In the genomic region with DNA sequence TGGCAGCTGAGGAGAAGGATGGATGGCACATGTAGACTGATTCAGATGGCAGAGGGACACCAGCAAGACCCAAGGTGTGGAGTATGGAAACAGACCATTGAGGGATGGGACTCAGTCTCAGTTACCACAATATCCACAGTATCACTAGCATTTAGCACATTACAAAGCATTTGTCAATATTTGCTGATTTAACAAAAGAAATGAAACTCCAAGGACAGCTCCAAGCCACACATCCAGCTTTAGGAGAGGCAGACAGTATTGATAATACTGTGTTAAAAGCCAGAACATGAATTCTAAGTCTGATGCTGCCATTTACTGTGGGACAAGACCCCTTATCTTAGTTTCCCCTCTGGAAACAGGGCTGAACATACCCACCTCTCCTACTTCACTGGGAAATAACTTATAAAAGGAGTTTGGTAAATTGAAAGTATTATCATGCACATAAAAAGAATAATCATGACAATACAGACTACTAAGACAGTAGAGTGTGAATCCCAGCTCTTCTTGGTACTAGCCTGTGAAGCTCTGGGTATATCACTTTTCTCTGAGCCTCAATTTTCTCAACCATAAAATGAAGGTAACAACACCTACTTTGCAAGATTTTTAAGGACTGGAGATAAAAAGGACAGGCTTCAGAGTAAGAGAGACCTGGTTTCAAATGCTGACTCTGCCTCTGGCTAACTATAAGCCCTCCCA, we compare ENCODE assay signal across 7 cellular contexts. TPM values are rescaled to one million over a fixed set of nuclear protein-coding genes. Genes with fewer than 3 reads are reported as not detected.
DNase-seq lines count a peak whose midpoint lies in the region; ATAC-seq and TF ChIP-seq lines count a peak whose summit lies in the region.

No MANE protein-coding gene starts in this region.

- peak in 1 of 4 donors; percentile 31 for TF ChIP-seq POLR2A in stomach (IDR thresholded peaks at IDR 0.05)

- H3K4me3 ChIP-seq in KMS-11 (IDR thresholded peaks at IDR 0.05; ENCODE audit: insufficient read depth, low read depth, low read length) (no peak overlapping the region), iPS-20b (ENCODE audit: low read length) (no peak overlapping the region), stomach (no peak overlapping the region)

- H4K20me1 ChIP-seq in KMS-11 (ENCODE audit: insufficient read depth) = no peaks in the 10 kb centered on the region

- H3K4me2 ChIP-seq in KMS-11 = peak overlapping the region; percentile 64

- DNase-seq in stomach = no peak
- no peak for DNase-seq in cerebellum (ENCODE audit: low spot score)
- DNase-seq in HT-29 (ENCODE audit: low spot score) = no peak

- H3K4me1 ChIP-seq in KMS-11 (ENCODE audit: low read depth, poor library complexity, severe bottlenecking) (peaks cover 98% of the 10 kb centered on the region), iPS-20b (ENCODE audit: insufficient read depth, low read length) (peaks cover 49% of the 10 kb centered on the region), stomach (peaks cover 67 to 99% (median 96%) of the 10 kb centered on the region in 4 donors)

- H3K9me3 ChIP-seq in iPS-20b (ENCODE audit: insufficient read depth, low read depth, low read length) (no peaks in the 10 kb centered on the region), stomach (no peaks in the 10 kb centered on the region)

- H3K36me3 ChIP-seq in KMS-11 (ENCODE audit: insufficient read depth) = peaks cover 3% of the 10 kb centered on the region; the same call in 1 of the 2 replicates
- peaks cover 67% of the 10 kb centered on the region for H3K36me3 ChIP-seq in iPS-20b (ENCODE audit: insufficient read depth, low read depth, low read length)
- H3K36me3 ChIP-seq in stomach = peaks cover 18 to 60% (median 45%) of the 10 kb centered on the region in 4 donors

- peaks cover 68% of the 10 kb centered on the region for H3K79me2 ChIP-seq in KMS-11 (ENCODE audit: insufficient read depth, low read depth)

- ATAC-seq in GM18868 (IDR thresholded peaks at IDR 0.05; ENCODE audit: unreplicated experiment) = no peak

- no peak for TF ChIP-seq EP300 in stomach (IDR thresholded peaks at IDR 0.05)

- no peak overlapping the region for H2AFZ ChIP-seq in KMS-11 (ENCODE audit: low read depth)

- H3K9ac ChIP-seq in KMS-11 = no peak overlapping the region
- peak overlapping the region; percentile 40; the same call in 1 of the 2 replicates for H3K9ac ChIP-seq in iPS-20b (ENCODE audit: low read depth, low read length)

- H3K27ac ChIP-seq in KMS-11 (peak overlapping the region; percentile 86; the same call in 1 of the 2 replicates), VCaP (peak overlapping the region; percentile 83), iPS-20b (ENCODE audit: low read length) (no peak overlapping the region), stomach (peak overlapping the region; percentile 91 to 100 (median 98))

- intact Hi-C loops in stomach (cut with DNase I; ENCODE audit: low total_unique reads) = no loop called here

- H3K27me3 ChIP-seq in KMS-11 (ENCODE audit: insufficient read depth, low read depth) (no peaks in the 10 kb centered on the region), iPS-20b (ENCODE audit: insufficient read depth, low read length) (no peaks in the 10 kb centered on the region), stomach (no peaks in the 10 kb centered on the region)

- TF ChIP-seq CTCF in KMS-11 (conservative IDR thresholded peaks at IDR 0.05; ENCODE audit: low read depth, low read length) (no peak), VCaP (conservative IDR thresholded peaks at IDR 0.05) (no peak), stomach (IDR thresholded peaks at IDR 0.05) (no peak)

RNA-seq across cellular contexts. Expression of gene BCL2L1, which starts 11.1 kb away (rescaled TPM):
- total RNA-seq in stomach (100 to 1,000 TPM in 2 of 5 donors, 10 to 100 TPM in 3; 61.7 to 210 (median 68.7) TPM), cerebellum (30.4 TPM)
- 10 to 100 TPM; 47.1 to 88.2 (median 73.0) TPM for polyA plus RNA-seq in stomach
- total RNA-seq in HT-29 (2014; rRNA removed; shearing (Covaris generic)) = 324 and 325 TPM in 2 replicates

RNA-seq across cellular contexts. Expression of gene TPX2, which starts 27.5 kb away (rescaled TPM):
- total RNA-seq in stomach = 10 to 100 TPM in 1 of 5 donors, 1 to 10 TPM in 4; 5.3 to 11.4 (median 7.6) TPM
- polyA plus RNA-seq in stomach = 1 to 10 TPM; 1.7 to 7.1 (median 3.3) TPM
- 15.4 TPM for total RNA-seq in cerebellum
- 94.4 and 101 TPM in 2 replicates for total RNA-seq in HT-29 (2014; rRNA removed; shearing (Covaris generic))
